Comparison of ENCODE assay signal across 8 cellular contexts in genomic region chr1:224542783-224543440, GRCh38.
DNase-seq lines count a peak whose midpoint lies in the region; ATAC-seq and TF ChIP-seq lines count a peak whose summit lies in the region.

No MANE protein-coding gene starts in this region.

- no peak for ATAC-seq in GM19324 (IDR thresholded peaks at IDR 0.05; ENCODE audit: low FRiP score, unreplicated experiment)

- TF ChIP-seq CTCF in AG04450 (IDR thresholded peaks at IDR 0.05; ENCODE audit: low read depth, low read length) (no peak), WI38 (IDR thresholded peaks at IDR 0.05; ENCODE audit: low read depth, low read length) (no peak)

- peak; percentile 90 for DNase-seq in AG04450 (ENCODE audit: low read depth, low spot score)
- DNase-seq in HPDE6-E6E7 (ENCODE audit: extremely low spot score): peak; percentile 72
- DNase-seq in iPS-NIHi7 (ENCODE audit: extremely low spot score): peak; percentile 36
- no peak for DNase-seq in NCI-H2107 (lab: John Stamatoyannopoulos, UW)
- no peak for DNase-seq in occipital lobe (lab: John Stamatoyannopoulos, UW)
- no peak for DNase-seq in NCI-H524 (lab: John Stamatoyannopoulos, UW)

- no peaks in the 10 kb centered on the region for H3K27me3 ChIP-seq in AG04450 (ENCODE audit: control insufficient read depth, insufficient read depth, low read length)

- CTCF ChIA-PET in AG04450 (lab: Charles Lee): interaction anchor here (0.6 to 2.9 kb wide), 6 partner anchors 29 to 352 kb away, joined by 3 to 18 read pairs (median 8); no protein-coding TSS in a partner anchor

- POLR2A ChIA-PET in AG04450 (lab: Yijun Ruan, JAX): interaction anchor here (0.6 to 1.3 kb wide), 2 partner anchors 13 to 14 kb away, joined by 3 to 4 read pairs; no protein-coding TSS in a partner anchor

- peak overlapping the region; percentile 89 for H3K27ac ChIP-seq in AG04450 (ENCODE audit: low read depth, low read length)

- H3K9me3 ChIP-seq in AG04450 (ENCODE audit: control insufficient read depth, insufficient read depth, low read length): no peaks in the 10 kb centered on the region

- H3K4me3 ChIP-seq in AG04450 (ENCODE audit: low read depth, low read length) (no peak overlapping the region), WI38 (ENCODE audit: low read depth, low read length) (peak overlapping the region; percentile 6; the same call in 1 of the 2 replicates)

Comparison
In these comparisons a context has a peak if more than half of its experiments do, and no peak if none do; other contexts are left out.
1. DNase-seq: peak in AG04450 (single experiment), HPDE6-E6E7 (single experiment) and iPS-NIHi7 (single experiment); none in NCI-H2107 (single experiment), occipital lobe (single experiment) and NCI-H524 (0 of 2).